Comparison of ENCODE assay signal across 13 cellular contexts in genomic region chr11:43933608-43934358, GRCh38. TPM values are rescaled to one million over a fixed set of nuclear protein-coding genes. Genes with fewer than 3 reads are reported as not detected.
DNase-seq lines count a peak whose midpoint lies in the region; ATAC-seq and TF ChIP-seq lines count a peak whose summit lies in the region.
"Had no signal": no experiment of that assay in that cellular context is flagged by ENCODE, and none has a peak within 500 bp of the region (broad histone marks: within the 10 kb centered on the region; RNA-seq: fewer than 3 reads in every experiment).

No MANE protein-coding gene starts in this region.

- no peaks in the 10 kb centered on the region for H3K9me2 ChIP-seq in GM23248 (ENCODE audit: insufficient read depth)

- H3K9me3 ChIP-seq in GM23248 (ENCODE audit: low read depth), result no peaks in the 10 kb centered on the region
- no peaks in the 10 kb centered on the region for H3K9me3 ChIP-seq in mucosa of descending colon
- H3K9me3 ChIP-seq: esophagus muscularis mucosa had no signal

- in situ Hi-C loops in GM23248 (cut with MboI), result no loop called here

- no peaks in the 10 kb centered on the region for H3K79me2 ChIP-seq in GM23248 (ENCODE audit: insufficient read depth)

- H3K9ac ChIP-seq in GM23248, result no peak overlapping the region

- POLR2A ChIA-PET in AG04449 (lab: Yijun Ruan, JAX), result interaction anchor here (1.4 kb wide), 2 partner anchors 9 to 11 kb away, joined by 6 to 27 read pairs; partner anchors contain the start of gene C11orf96

- 10 to 13% methylated on average over 12 to 13 of the region's 13 CpGs for WGBS in GM23248 (ENCODE audit: low coverage in 1 of 2, low lambda C conversion rate in 2 of 2, missing lambda C conversion rate in 2 of 2), 2 experiments

- CTCF ChIA-PET in AG04449 (lab: Yijun Ruan, JAX), result interaction anchor here (0.7 to 3.8 kb wide), 9 partner anchors 9 to 104 kb away, joined by 3 to 14 read pairs (median 5); no protein-coding TSS in a partner anchor

- H3K36me3 ChIP-seq in GM23248 (ENCODE audit: low read depth) (no peaks in the 10 kb centered on the region), mucosa of descending colon (ENCODE audit: low read depth) (no peaks in the 10 kb centered on the region)
- H3K36me3 ChIP-seq: esophagus muscularis mucosa had no signal

- DNase-seq in AG04449 (ENCODE audit: low read depth, low spot score) (no peak), GM23248 (peak; percentile 70), mucosa of descending colon (no peak), NCI-H187 (lab: John Stamatoyannopoulos, UW) (no peak), NCI-H2081 (lab: John Stamatoyannopoulos, UW) (no peak), HK-2 (ENCODE audit: unreplicated experiment) (no peak)
- DNase-seq: activated CD8-positive, alpha-beta memory T cell treated with anti-CD3 and anti-CD28 coated beads, Interleukin-2, amount 10 ng/mL, durations not matched to agents 7 days and 5 days; CD8-positive, alpha-beta memory T cell; NCI-H526 treated with DMSO at 0.1 percent for 48 hours had no signal

- no peak overlapping the region for H3K27ac ChIP-seq in GM23248
- H3K27ac ChIP-seq: esophagus muscularis mucosa had no signal

- H3K4me3 ChIP-seq in AG04449 (ENCODE audit: low read depth, low read length) (peak overlapping the region; percentile 39), GM23248 (no peak overlapping the region), WI38 (ENCODE audit: low read depth, low read length) (peak overlapping the region; percentile 34; the same call in 1 of the 2 replicates), mucosa of descending colon (no peak overlapping the region)
- H3K4me3 ChIP-seq: esophagus muscularis mucosa had no signal

- ATAC-seq in mucosa of descending colon (peak; percentile 21), GM18502 (IDR thresholded peaks at IDR 0.05; ENCODE audit: poor library complexity, unreplicated experiment) (no peak)
- ATAC-seq: activated CD8-positive, alpha-beta memory T cell treated with anti-CD3 and anti-CD28 coated beads, Interleukin-2, amount 10 ng/mL, durations not matched to agents 7 days and 5 days; left lobe of liver had no signal

- peak overlapping the region; percentile 46; the same call in 1 of the 2 replicates for H2AFZ ChIP-seq in GM23248

- H3K4me1 ChIP-seq in GM23248 (ENCODE audit: insufficient read depth) (peaks cover 21% of the 10 kb centered on the region), mucosa of descending colon (ENCODE audit: low read depth) (no peaks in the 10 kb centered on the region)

- intact Hi-C loops in mucosa of descending colon (cut with DNase I, micrococcal nuclease), result no loop called here

- H3F3A ChIP-seq in GM23248 (ENCODE audit: insufficient read depth), result peaks cover 9% of the 10 kb centered on the region; the same call in 1 of the 2 replicates

- no peaks in the 10 kb centered on the region for H3K27me3 ChIP-seq in GM23248 (replicated peaks; ENCODE audit: insufficient read depth)
- H3K27me3 ChIP-seq: esophagus muscularis mucosa had no signal

- no peak for TF ChIP-seq CTCF in AG04449 (IDR thresholded peaks at IDR 0.05; ENCODE audit: insufficient read depth, low read length, missing control alignments)
- no peak for TF ChIP-seq CTCF in WI38 (IDR thresholded peaks at IDR 0.05; ENCODE audit: low read depth, low read length)
- TF ChIP-seq CTCF in mucosa of descending colon (IDR thresholded peaks at IDR 0.05), result no peak

- no peaks in the 10 kb centered on the region for H4K20me1 ChIP-seq in GM23248 (ENCODE audit: insufficient read depth)

- H3K4me2 ChIP-seq in GM23248 (ENCODE audit: unreplicated experiment), result no peak overlapping the region

RNA-seq across cellular contexts. Expression of gene C11orf96, which starts 8.7 kb away (rescaled TPM):
- 1.8 TPM in 2 replicates for total RNA-seq in GM23248 (2014; rRNA removed; shearing (Covaris generic))
- polyA plus RNA-seq in GM23248 (2016; fragmentation: Nextera tagmentation; extraction: Ambion mirVana), result 0.38 and 1.1 TPM in 2 replicates
- total RNA-seq in mucosa of descending colon, result 10 to 100 TPM; 13.0 to 42.0 (median 21.0) TPM
- polyA plus RNA-seq: CD8-positive, alpha-beta memory T cell had no signal

RNA-seq across cellular contexts. Expression of gene ALKBH3, which starts 53.2 kb away (rescaled TPM):
- total RNA-seq in GM23248 (2014; rRNA removed; shearing (Covaris generic)), result 36.6 and 46.8 TPM in 2 replicates
- 29.3 and 31.2 TPM in 2 replicates for polyA plus RNA-seq in GM23248 (2016; fragmentation: Nextera tagmentation; extraction: Ambion mirVana)
- 10 to 100 TPM; 18.9 to 27.7 (median 27.0) TPM for total RNA-seq in mucosa of descending colon

Comparison
In these comparisons a context has a peak if more than half of its experiments do, and no peak if none do; other contexts are left out.
1. H3K4me3 ChIP-seq: peak in AG04449 (single experiment) and WI38 (single experiment); none in GM23248 (single experiment) and mucosa of descending colon (single experiment).